ENCODE assay signal across 19 cellular contexts in genomic region chr2:236933351-236933750, GRCh38.
DNase-seq lines count a peak whose midpoint lies in the region; ATAC-seq and TF ChIP-seq lines count a peak whose summit lies in the region.
"Had no signal": no experiment of that assay in that cellular context is flagged by ENCODE, and none has a peak within 500 bp of the region (broad histone marks: within the 10 kb centered on the region; RNA-seq: fewer than 3 reads in every experiment).

No MANE protein-coding gene starts in this region.

- H3K4me3 ChIP-seq in hepatocyte = no peak overlapping the region
- H3K4me3 ChIP-seq: BLaER1, GM23248 had no signal

- no peaks in the 10 kb centered on the region for H3K9me2 ChIP-seq in hepatocyte (replicated peaks; ENCODE audit: insufficient read depth)

- ATAC-seq in left cardiac atrium = no peak
- ATAC-seq in HG03378 (IDR thresholded peaks at IDR 0.05; ENCODE audit: unreplicated experiment) = no peak
- ATAC-seq: HCT116 had no signal

- H3K27me3 ChIP-seq in hepatocyte = no peaks in the 10 kb centered on the region
- H3K27me3 ChIP-seq: BLaER1 had no signal

- H3K36me3 Mint-ChIP-seq in nephron (ENCODE audit: low read depth) = no peaks in the 10 kb centered on the region
- H3K36me3 Mint-ChIP-seq: CD14-positive monocyte; CD4-positive, alpha-beta memory T cell had no signal

- intact Hi-C loops in left cardiac atrium (cut with DNase I) = no loop called here

- H2AFZ ChIP-seq in hepatocyte = no peak overlapping the region
- H2AFZ ChIP-seq: GM23248 had no signal

- H3K4me1 Mint-ChIP-seq in nephron = peaks cover 27% of the 10 kb centered on the region

- H3K4me2 ChIP-seq in hepatocyte = peak overlapping the region; percentile 20
- H3K4me2 ChIP-seq: BLaER1 had no signal

- peak overlapping the region; percentile 67 for H3K27ac ChIP-seq in hepatocyte
- H3K27ac ChIP-seq: BLaER1, GM23248 had no signal

- peaks cover 5% of the 10 kb centered on the region for H3K4me1 ChIP-seq in hepatocyte (ENCODE audit: insufficient read depth)

- no peaks in the 10 kb centered on the region for H4K20me1 ChIP-seq in hepatocyte (ENCODE audit: insufficient read depth, poor library complexity, severe bottlenecking)
- H4K20me1 ChIP-seq: BLaER1 had no signal

- peak; percentile 16 for DNase-seq in NCI-H2171 treated with DMSO at 0.1 percent for 48 hours (lab: John Stamatoyannopoulos, UW)
- DNase-seq in NCI-H2171 (lab: John Stamatoyannopoulos, UW) = no peak
- no peak for DNase-seq in hepatocyte (ENCODE audit: low spot score)
- DNase-seq in left cardiac atrium = no peak
- no peak for DNase-seq in RKO (ENCODE audit: low spot score)
- DNase-seq in COR-L47 (lab: John Stamatoyannopoulos, UW) = no peak
- DNase-seq: 8988T; Calu3; CD4-positive, alpha-beta memory T cell; DMS79; GDM1; GM23248; H7; HFFc6 had no signal

- H3K4me3 Mint-ChIP-seq in nephron = no peak overlapping the region
- H3K4me3 Mint-ChIP-seq: CD14-positive monocyte; CD4-positive, alpha-beta memory T cell; HFFc6 had no signal

- no peaks in the 10 kb centered on the region for H3K36me3 ChIP-seq in hepatocyte (replicated peaks; ENCODE audit: insufficient read depth, low read depth)
- H3K36me3 ChIP-seq: BLaER1 had no signal

- peaks cover 16% of the 10 kb centered on the region for H3K27me3 Mint-ChIP-seq in nephron (ENCODE audit: low read depth)

- H3K9me3 ChIP-seq in hepatocyte (ENCODE audit: low read depth) = no peaks in the 10 kb centered on the region
- H3K9me3 ChIP-seq: BLaER1 had no signal

- WGBS in hepatocyte (ENCODE audit: low lambda C conversion rate, missing lambda C conversion rate) = 56% methylated on average over 6 of the region's 6 CpGs

- peak overlapping the region; percentile 15 to 83 (median 57) for H3K27ac Mint-ChIP-seq in nephron
- H3K27ac Mint-ChIP-seq: HFFc6 had no signal

- no peaks in the 10 kb centered on the region for H3K79me2 ChIP-seq in hepatocyte

- H3K9me3 Mint-ChIP-seq in nephron = no peaks in the 10 kb centered on the region
- H3K9me3 Mint-ChIP-seq: HFFc6 had no signal

- TF ChIP-seq CTCF in hepatocyte (IDR thresholded peaks at IDR 0.05; ENCODE audit: poor library complexity) (no peak), nephron (IDR thresholded peaks at IDR 0.05; ENCODE audit: unreplicated experiment in 3 of 3) (no peak)
